9 cellular contexts compared by ENCODE assay signal in the genomic region with DNA sequence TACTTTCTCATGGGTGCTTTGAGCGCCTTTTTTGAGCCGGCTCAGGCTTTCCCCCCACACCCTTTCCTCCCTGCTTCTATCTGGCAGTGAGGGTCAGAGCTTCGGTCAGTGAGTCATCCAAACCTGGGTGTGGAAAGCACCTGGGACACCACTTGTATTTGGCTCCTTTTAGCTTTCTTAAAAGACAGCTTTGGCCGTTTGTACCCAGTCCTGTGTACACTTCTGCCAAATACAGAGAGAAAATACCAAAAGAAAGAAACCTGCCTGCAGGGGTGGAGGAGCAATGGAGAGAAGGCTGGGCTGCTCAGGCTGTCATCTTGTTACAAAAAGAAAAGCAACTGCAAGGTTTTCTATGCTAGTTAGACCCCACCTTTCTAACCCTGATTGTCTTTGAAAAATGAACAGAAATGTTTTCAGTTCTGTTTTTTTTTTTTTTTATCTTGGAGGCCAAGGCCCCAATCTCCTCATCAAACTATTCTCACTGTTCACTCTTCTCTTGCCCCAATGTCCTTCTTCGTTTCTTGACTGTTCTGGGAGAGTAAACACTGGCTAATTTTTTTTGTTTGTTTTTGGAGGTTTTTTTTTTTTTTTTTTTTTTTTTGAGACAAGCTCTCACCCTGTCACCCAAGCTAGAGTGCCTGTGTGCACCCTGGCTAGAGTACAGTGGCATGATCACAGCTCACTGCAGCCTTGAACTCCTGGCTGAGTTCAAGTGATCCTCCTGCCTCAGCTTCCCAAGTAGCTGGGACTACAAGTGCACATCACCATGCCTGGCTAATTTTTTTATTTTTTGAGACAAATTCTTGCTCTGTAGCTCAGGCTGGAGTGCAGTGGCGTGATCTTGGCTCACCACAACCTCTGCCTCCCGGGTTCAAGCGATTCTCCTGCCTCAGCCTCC.
DNase-seq lines count a peak whose midpoint lies in the region; ATAC-seq and TF ChIP-seq lines count a peak whose summit lies in the region.
"Had no signal": no experiment of that assay in that cellular context is flagged by ENCODE, and none has a peak within 500 bp of the region (broad histone marks: within the 10 kb centered on the region; RNA-seq: fewer than 3 reads in every experiment).

No MANE protein-coding gene starts in this region.

- no peaks in the 10 kb centered on the region for H3K9me3 ChIP-seq in esophagus muscularis mucosa
- no peaks in the 10 kb centered on the region for H3K9me3 ChIP-seq in tibial nerve

- WGBS in esophagus muscularis mucosa = 61% methylated on average over 8 of the region's 8 CpGs
- WGBS in tibial nerve, 2 donors = 62 to 73% methylated on average over 8 of the region's 8 CpGs

- ATAC-seq in GM19351 (IDR thresholded peaks at IDR 0.05; ENCODE audit: unreplicated experiment) (peak; percentile 59), HG03571 (IDR thresholded peaks at IDR 0.05; ENCODE audit: unreplicated experiment) (peak; percentile 43)

- TF ChIP-seq CTCF in 22Rv1 (IDR thresholded peaks at IDR 0.05) (no peak), esophagus muscularis mucosa (IDR thresholded peaks at IDR 0.05) (no peak), tibial nerve (IDR thresholded peaks at IDR 0.05) (no peak)

- H3K27ac ChIP-seq in 22Rv1 = peak overlapping the region; percentile 98
- peak overlapping the region in 3 of 4 donors; percentile 12 to 50 (median 40) for H3K27ac ChIP-seq in esophagus muscularis mucosa (replicated peaks in 1 of 4)
- H3K27ac ChIP-seq in tibial nerve = peak overlapping the region in 2 of 4 donors; percentile 25 to 43

- TF ChIP-seq POLR2A in esophagus muscularis mucosa (IDR thresholded peaks at IDR 0.05; ENCODE audit: low read depth) (no peak), tibial nerve (IDR thresholded peaks at IDR 0.05) (no peak)

- H3K4me3 ChIP-seq in esophagus muscularis mucosa (no peak overlapping the region), tibial nerve (no peak overlapping the region)

- peaks cover 12 to 37% (median 28%) of the 10 kb centered on the region in 4 donors for H3K4me1 ChIP-seq in esophagus muscularis mucosa
- H3K4me1 ChIP-seq in tibial nerve = peaks cover 0 to 23% (median 6%) of the 10 kb centered on the region in 4 donors

- intact Hi-C loops in esophagus muscularis mucosa (cut with DNase I) = no loop called here

- H3K27me3 ChIP-seq in esophagus muscularis mucosa (no peaks in the 10 kb centered on the region), tibial nerve (no peaks in the 10 kb centered on the region)

- DNase-seq in esophagus muscularis mucosa (ENCODE audit: extremely low spot score) (no peak), tibial nerve (ENCODE audit: low spot score in 2 of 2) (no peak), amygdala (lab: John Stamatoyannopoulos, UW) (no peak), NCI-H2171 (lab: John Stamatoyannopoulos, UW) (no peak), hypothalamus (lab: John Stamatoyannopoulos, UW) (no peak)
- DNase-seq: foreskin fibroblast had no signal

- H3K36me3 ChIP-seq in esophagus muscularis mucosa (peaks cover 2 to 59% (median 44%) of the 10 kb centered on the region in 4 donors), tibial nerve (peaks cover 0 to 63% (median 5%) of the 10 kb centered on the region in 3 donors)

- no peak for TF ChIP-seq EP300 in esophagus muscularis mucosa (IDR thresholded peaks at IDR 0.05)
- no peak for TF ChIP-seq EP300 in tibial nerve (IDR thresholded peaks at IDR 0.05)
